In genomic region chr14:103085106-103086091, GRCh38 we compare ENCODE assay signal across 16 cellular contexts. TPM values are rescaled to one million over a fixed set of nuclear protein-coding genes. Genes with fewer than 3 reads are reported as not detected.
A peak's percentile ranks its signal among the peaks of the same experiment; 100 is the strongest.
DNase-seq lines count a peak whose midpoint lies in the region; ATAC-seq and TF ChIP-seq lines count a peak whose summit lies in the region.
"Had no signal": no experiment of that assay in that cellular context is flagged by ENCODE, and none has a peak within 500 bp of the region (broad histone marks: within the 10 kb centered on the region; RNA-seq: fewer than 3 reads in every experiment).

No MANE protein-coding gene starts in this region.

- H3K27me3 ChIP-seq in left ventricle myocardium inferior (ENCODE audit: low read depth) = peaks cover 78% of the 10 kb centered on the region
- H3K27me3 ChIP-seq: BLaER1 treated with 17β-estradiol and CSF1 and Interleukin-3, amounts not matched to agents 10 nM and 100 nM had no signal

- intact Hi-C loops in left ventricle myocardium inferior (cut with micrococcal nuclease) = no loop called here

- ATAC-seq in HG03439 (IDR thresholded peaks at IDR 0.05; ENCODE audit: unreplicated experiment) = no peak
- ATAC-seq in HG02763 (IDR thresholded peaks at IDR 0.05; ENCODE audit: unreplicated experiment) = no peak

- TF ChIP-seq CTCF in 22Rv1 (IDR thresholded peaks at IDR 0.05) = peak; percentile 80
- peak; percentile 14 for TF ChIP-seq CTCF in GM12864 (IDR thresholded peaks at IDR 0.05; ENCODE audit: low read depth, low read length, missing control alignments)
- peak; percentile 24; the same call in 1 of the 2 replicates for TF ChIP-seq CTCF in WI38 (IDR thresholded peaks at IDR 0.05; ENCODE audit: low read depth, low read length)
- peak; percentile 32 for TF ChIP-seq CTCF in left ventricle myocardium inferior (IDR thresholded peaks at IDR 0.05; ENCODE audit: borderline replicate concordance)

- no peaks in the 10 kb centered on the region for H3K9me3 ChIP-seq in left ventricle myocardium inferior (replicated peaks)

- H3K4me1 ChIP-seq in left ventricle myocardium inferior = no peaks in the 10 kb centered on the region

- DNase-seq in GM12864 (ENCODE audit: low read depth) (no peak), left ventricle myocardium inferior (no peak), NCI-H748 (lab: John Stamatoyannopoulos, UW; ENCODE audit: unreplicated experiment) (no peak), germinal center (ENCODE audit: low spot score) (no peak)
- DNase-seq: activated CD4-positive, alpha-beta T cell treated with anti-CD3 and anti-CD28 coated beads for 1 hour; NCI-H1436 treated with DMSO at 0.1 percent for 48 hours; NCI-H69; stimulated activated CD4-positive, alpha-beta T cell treated with anti-CD3 and anti-CD28 coated beads, Interleukin-4, amount 100 ng/mL, for 24 hours; stimulated activated naive CD4-positive, alpha-beta T cell had no signal

- H3K4me3 ChIP-seq in GM12864 (ENCODE audit: low read depth, low read length) (no peak overlapping the region), WI38 (ENCODE audit: low read depth, low read length) (no peak overlapping the region), left ventricle myocardium inferior (no peak overlapping the region)
- H3K4me3 ChIP-seq: BLaER1 treated with 17β-estradiol and CSF1 and Interleukin-3, amounts not matched to agents 10 nM and 100 nM had no signal

- no peaks in the 10 kb centered on the region for H3K36me3 ChIP-seq in left ventricle myocardium inferior
- H3K36me3 ChIP-seq: BLaER1 treated with 17β-estradiol and CSF1 and Interleukin-3, amounts not matched to agents 10 nM and 100 nM had no signal

- H3K27ac ChIP-seq in 22Rv1 (no peak overlapping the region), left ventricle myocardium inferior (replicated peaks) (no peak overlapping the region)
- H3K27ac ChIP-seq: BLaER1 treated with 17β-estradiol and CSF1 and Interleukin-3, amounts not matched to agents 10 nM and 100 nM; epithelial cell of prostate had no signal

RNA-seq across cellular contexts. Expression of gene LBHD2, which starts 1.4 kb away (rescaled TPM):
- not detected for total RNA-seq in left ventricle myocardium inferior
- total RNA-seq: astrocyte had no signal

RNA-seq across cellular contexts. Expression of gene EXOC3L4, which starts 9.1 kb away (rescaled TPM):
- 0.66 TPM for total RNA-seq in left ventricle myocardium inferior
- total RNA-seq: astrocyte had no signal

RNA-seq across cellular contexts. Expression of gene CDC42BPB, which starts 28.1 kb away (rescaled TPM):
- 67.1 TPM for total RNA-seq in left ventricle myocardium inferior

RNA-seq across cellular contexts. Expression of gene TNFAIP2, which starts 37.9 kb away (rescaled TPM):
- 40.1 TPM for total RNA-seq in left ventricle myocardium inferior

Comparison
In these comparisons a context has a peak if more than half of its experiments do, and no peak if none do; other contexts are left out.
1. CTCF ChIP-seq: peak in every context shown above with its lines; median percentile 80 in 22Rv1; 32 in left ventricle myocardium inferior; 24 in WI38; 14 in GM12864.